ENCODE assay signal across 16 cellular contexts in the genomic region with DNA sequence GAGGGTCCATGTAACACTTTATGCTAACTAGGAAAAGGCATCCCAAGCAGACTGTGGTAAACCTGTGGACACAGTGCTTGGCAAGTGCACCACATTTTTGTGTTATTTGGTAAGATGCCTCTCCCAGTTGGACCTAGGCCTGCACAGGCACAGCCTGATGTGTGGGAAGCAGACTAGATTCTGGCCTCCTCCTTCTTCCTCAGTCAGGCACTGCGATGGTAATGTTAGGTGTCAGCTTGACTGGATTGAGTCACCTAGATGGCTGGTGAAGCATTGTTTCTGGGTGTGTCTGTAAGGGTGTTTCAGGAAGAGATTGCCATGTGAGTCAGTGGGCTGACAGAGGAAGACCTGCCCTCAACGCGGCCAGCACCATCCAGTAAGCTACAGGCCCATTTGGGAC. TPM values are rescaled to one million over a fixed set of nuclear protein-coding genes. Genes with fewer than 3 reads are reported as not detected.
DNase-seq lines count a peak whose midpoint lies in the region; ATAC-seq and TF ChIP-seq lines count a peak whose summit lies in the region.
"Had no signal": no experiment of that assay in that cellular context is flagged by ENCODE, and none has a peak within 500 bp of the region (broad histone marks: within the 10 kb centered on the region; RNA-seq: fewer than 3 reads in every experiment).

No MANE protein-coding gene starts in this region.

- TF ChIP-seq CTCF in HFFc6 (IDR thresholded peaks at IDR 0.05) (no peak), MCF 10A (IDR thresholded peaks at IDR 0.05; ENCODE audit: unreplicated experiment) (no peak), heart right ventricle (IDR thresholded peaks at IDR 0.05) (no peak), psoas muscle (IDR thresholded peaks at IDR 0.05) (no peak), ovary (IDR thresholded peaks at IDR 0.05) (no peak), adrenal gland (IDR thresholded peaks at IDR 0.05) (no peak)

- H3K27ac ChIP-seq in heart right ventricle (peak overlapping the region in 5 of 10 donors; percentile 19 to 70 (median 45)), stomach smooth muscle (ENCODE audit: low read length) (peak overlapping the region; percentile 42), psoas muscle (no peak overlapping the region), ovary (no peak overlapping the region), adrenal gland (no peak overlapping the region)
- H3K27ac ChIP-seq: HL-60 had no signal

- H3K9ac ChIP-seq in stomach smooth muscle (ENCODE audit: low read length in 2 of 2), result no peak overlapping the region

- BruUV-seq in MCF 10A (replicated peaks; lab: Mats Ljungman, UMichigan), result no TSS peak

- WGBS in heart right ventricle, 2 donors, result 82 to 86% methylated on average over 3 of the region's 3 CpGs
- 56 to 74% (median 65%) methylated on average over 3 of the region's 3 CpGs for WGBS in psoas muscle, 3 donors
- WGBS in ovary, 3 donors, result 65 to 81% (median 78%) methylated on average over 3 of the region's 3 CpGs
- 86 to 98% (median 90%) methylated on average over 2 to 3 of the region's 3 CpGs for WGBS in adrenal gland, 4 donors

- no peaks in the 10 kb centered on the region for H3K36me3 ChIP-seq in heart right ventricle
- no peaks in the 10 kb centered on the region for H3K36me3 ChIP-seq in stomach smooth muscle (ENCODE audit: control insufficient read depth in 2 of 2, insufficient read depth in 2 of 2, low read length in 2 of 2)
- H3K36me3 ChIP-seq in psoas muscle (ENCODE audit: insufficient read depth in 1 of 2, low read depth in 1 of 2), result no peaks in the 10 kb centered on the region
- no peaks in the 10 kb centered on the region for H3K36me3 ChIP-seq in ovary
- no peaks in the 10 kb centered on the region for H3K36me3 ChIP-seq in adrenal gland (replicated peaks in 1 of 2)
- H3K36me3 ChIP-seq: gastrocnemius medialis had no signal

- ATAC-seq in heart right ventricle (peak in 6 of 8 donors; percentile 5 to 81 (median 30)), psoas muscle (no peak)
- ATAC-seq: gastrocnemius medialis had no signal

- no peaks in the 10 kb centered on the region; the same call in none of the 2 replicates for H3K9me3 Mint-ChIP-seq in HFFc6
- H3K9me3 Mint-ChIP-seq in MCF 10A (ENCODE audit: unreplicated experiment), result peaks cover 14% of the 10 kb centered on the region
- H3K9me3 Mint-ChIP-seq: activated B cell treated with CpG ODN at 0.5 μM for 24 hours; dendritic cell treated with granulocyte-macrophage colony-stimulating factor and Interleukin-4, amounts not matched to agents 40 ng/mL and 50 ng/mL, for 4 days had no signal

- H3K27me3 Mint-ChIP-seq in HFFc6 (ENCODE audit: insufficient read depth) (no peaks in the 10 kb centered on the region), MCF 10A (ENCODE audit: insufficient read depth, unreplicated experiment) (no peaks in the 10 kb centered on the region)
- H3K27me3 Mint-ChIP-seq: activated B cell treated with CpG ODN at 0.5 μM for 24 hours; dendritic cell treated with granulocyte-macrophage colony-stimulating factor and Interleukin-4, amounts not matched to agents 40 ng/mL and 50 ng/mL, for 4 days had no signal

- H3K4me1 ChIP-seq in heart right ventricle, result peaks cover 0 to 23% (median 14%) of the 10 kb centered on the region in 9 donors
- H3K4me1 ChIP-seq in stomach smooth muscle (ENCODE audit: control insufficient read depth, insufficient read depth, low read length), result peaks cover 9% of the 10 kb centered on the region
- no peaks in the 10 kb centered on the region for H3K4me1 ChIP-seq in psoas muscle
- no peaks in the 10 kb centered on the region for H3K4me1 ChIP-seq in ovary (ENCODE audit: insufficient read depth)
- H3K4me1 ChIP-seq in adrenal gland (replicated peaks in 1 of 2), result no peaks in the 10 kb centered on the region
- H3K4me1 ChIP-seq: gastrocnemius medialis had no signal

- TF ChIP-seq EP300 in ovary (IDR thresholded peaks at IDR 0.05), result no peak

- H3K27ac Mint-ChIP-seq in HFFc6 (peak overlapping the region; percentile 55), MCF 10A (ENCODE audit: low read depth, unreplicated experiment) (peak overlapping the region; percentile 83)
- H3K27ac Mint-ChIP-seq: activated B cell treated with CpG ODN at 0.5 μM for 24 hours; dendritic cell treated with granulocyte-macrophage colony-stimulating factor and Interleukin-4, amounts not matched to agents 40 ng/mL and 50 ng/mL, for 4 days had no signal

- CTCF ChIA-PET in MCF 10A (lab: Yijun Ruan, JAX), result interaction anchor here (0.6 to 1.4 kb wide), 4 partner anchors 13 to 1016 kb away, joined by 3 read pairs; no protein-coding TSS in a partner anchor

- DNase-seq in HFFc6, result peak; percentile 64
- DNase-seq in MCF 10A (ENCODE audit: unreplicated experiment), result peak; percentile 80
- no peak for DNase-seq in heart right ventricle
- DNase-seq in psoas muscle, result no peak
- no peak for DNase-seq in ovary
- DNase-seq in adrenal gland, result no peak
- no peak for DNase-seq in NCI-H446 treated with DMSO at 0.1 percent for 48 hours (lab: John Stamatoyannopoulos, UW)
- DNase-seq: activated B cell treated with CpG ODN at 0.5 μM for 24 hours; activated CD8-positive, alpha-beta memory T cell treated with anti-CD3 and anti-CD28 coated beads, Interleukin-2, amount 50 U/mL, for 48 hours; activated naive CD4-positive, alpha-beta T cell treated with anti-CD3 and anti-CD28 coated beads, Interleukin-2, amount 50 U/mL, for 16 hours; C1 segment of cervical spinal cord; gastrocnemius medialis; kidney glomerular epithelial cell had no signal

- H3K4me3 ChIP-seq in heart right ventricle (no peak overlapping the region), stomach smooth muscle (ENCODE audit: low read length in 2 of 2) (no peak overlapping the region), psoas muscle (no peak overlapping the region), ovary (no peak overlapping the region), adrenal gland (no peak overlapping the region)
- H3K4me3 ChIP-seq: gastrocnemius medialis had no signal

- H3K4me3 Mint-ChIP-seq in HFFc6 (no peak overlapping the region), MCF 10A (ENCODE audit: unreplicated experiment) (no peak overlapping the region)
- H3K4me3 Mint-ChIP-seq: activated B cell treated with CpG ODN at 0.5 μM for 24 hours; dendritic cell treated with granulocyte-macrophage colony-stimulating factor and Interleukin-4, amounts not matched to agents 40 ng/mL and 50 ng/mL, for 4 days had no signal

- TF ChIP-seq POLR2A in ovary (IDR thresholded peaks at IDR 0.05) (no peak), adrenal gland (IDR thresholded peaks at IDR 0.05) (no peak)

- intact Hi-C loops in MCF 10A (cut with micrococcal nuclease), result loop anchor here (10.0 kb wide), 1 partner anchor 196 kb away; no protein-coding TSS in a partner anchor
- intact Hi-C loops in heart right ventricle (cut with DNase I), result loop anchor here in 3 of 10 donors (2.0 to 10.0 kb wide), 3 partner anchors 98 to 196 kb away; no protein-coding TSS in a partner anchor
- intact Hi-C loops in psoas muscle (cut with DNase I), result loop anchor here in 1 of 2 donors (5.0 kb wide), 1 partner anchor 98 kb away; no protein-coding TSS in a partner anchor
- intact Hi-C loops in ovary (cut with DNase I), result loop anchor here in 1 of 4 donors (10.0 kb wide), 1 partner anchor 96 kb away; no protein-coding TSS in a partner anchor
- intact Hi-C loops in adrenal gland (cut with DNase I), result loop anchor here in 1 of 2 donors (10.0 kb wide), 1 partner anchor 96 kb away; no protein-coding TSS in a partner anchor

- H3K36me3 Mint-ChIP-seq in HFFc6 (ENCODE audit: low read depth), result no peaks in the 10 kb centered on the region
- H3K36me3 Mint-ChIP-seq in MCF 10A (ENCODE audit: insufficient read depth, unreplicated experiment), result no peaks in the 10 kb centered on the region

- peaks cover 0 to 10% (median 0%) of the 10 kb centered on the region in 11 donors for H3K9me3 ChIP-seq in heart right ventricle
- no peaks in the 10 kb centered on the region for H3K9me3 ChIP-seq in stomach smooth muscle (ENCODE audit: control insufficient read depth in 2 of 2, low read length in 2 of 2)
- no peaks in the 10 kb centered on the region for H3K9me3 ChIP-seq in psoas muscle
- peaks cover 0 to 3% of the 10 kb centered on the region in 2 donors for H3K9me3 ChIP-seq in ovary
- no peaks in the 10 kb centered on the region for H3K9me3 ChIP-seq in adrenal gland (replicated peaks in 1 of 3)
- H3K9me3 ChIP-seq: gastrocnemius medialis had no signal

- peaks cover 24% of the 10 kb centered on the region for H3K4me1 Mint-ChIP-seq in HFFc6 (ENCODE audit: low read depth)
- H3K4me1 Mint-ChIP-seq in MCF 10A (ENCODE audit: insufficient read depth, unreplicated experiment), result peaks cover 19% of the 10 kb centered on the region
- H3K4me1 Mint-ChIP-seq: activated B cell treated with CpG ODN at 0.5 μM for 24 hours had no signal

- POLR2A ChIA-PET in MCF 10A (lab: Yijun Ruan, JAX), result interaction anchor here (1.1 to 1.7 kb wide), 4 partner anchors 14 to 102 kb away, joined by 3 to 9 read pairs (median 4); no protein-coding TSS in a partner anchor

- H3K27me3 ChIP-seq in heart right ventricle, result no peaks in the 10 kb centered on the region
- no peaks in the 10 kb centered on the region for H3K27me3 ChIP-seq in stomach smooth muscle (ENCODE audit: control insufficient read depth in 1 of 2, insufficient read depth in 2 of 2, low read length in 2 of 2)
- no peaks in the 10 kb centered on the region for H3K27me3 ChIP-seq in psoas muscle (ENCODE audit: insufficient read depth in 3 of 3, low read length in 2 of 3)
- H3K27me3 ChIP-seq in ovary, result no peaks in the 10 kb centered on the region
- no peaks in the 10 kb centered on the region for H3K27me3 ChIP-seq in adrenal gland
- H3K27me3 ChIP-seq: gastrocnemius medialis had no signal

RNA-seq across cellular contexts. Expression of a gene that starts 25.3 kb away (rescaled TPM):
- 1 to 10 TPM; 6.1 to 8.3 (median 7.1) TPM for total RNA-seq in HFFc6 (2021; fragmentation: NEBNext Ultra II Directional; extraction: Animal tissue kit (Norgen Biotek cat#: 25700))
- total RNA-seq in MCF 10A (2022), result not detected in 2 replicates
- 10 to 100 TPM in 8 of 10 donors, 1 to 10 TPM in 2; 7.5 to 19.0 (median 11.5) TPM for total RNA-seq in heart right ventricle
- 10 to 100 TPM; 12.9 to 19.8 TPM for polyA plus RNA-seq in heart right ventricle
- total RNA-seq in psoas muscle, result 1 to 10 TPM; 3.2 to 7.5 (median 4.9) TPM
- polyA plus RNA-seq in psoas muscle, result 1 to 10 TPM; 2.2 to 3.7 (median 3.0) TPM
- total RNA-seq in ovary, result 10 to 100 TPM in 4 of 7 donors, 1 to 10 TPM in 3; 4.9 to 22.0 (median 16.1) TPM
- polyA plus RNA-seq in ovary, result 10 to 100 TPM; 15.7 to 32.9 TPM
- 10 to 100 TPM in 1 of 8 donors, 1 to 10 TPM in 7; 1.8 to 10.8 (median 5.6) TPM for total RNA-seq in adrenal gland
- 10 to 100 TPM in 1 of 3 donors, 1 to 10 TPM in 2; 4.0 to 14.9 (median 8.5) TPM for polyA plus RNA-seq in adrenal gland
- total RNA-seq: activated B cell treated with CpG ODN at 0.5 μM for 24 hours had no signal

Comparison
In these comparisons a context has a peak if more than half of its experiments do, and no peak if none do; other contexts are left out.
1. DNase-seq: peak in HFFc6 (single experiment) and MCF 10A (single experiment); none in heart right ventricle (0 of 2), psoas muscle (0 of 2), ovary (0 of 5), adrenal gland (0 of 7) and NCI-H446 treated with DMSO at 0.1 percent for 48 hours (single experiment).
2. ATAC-seq: peak in heart right ventricle (6 of 8); none in psoas muscle (0 of 4).